In the genomic region with DNA sequence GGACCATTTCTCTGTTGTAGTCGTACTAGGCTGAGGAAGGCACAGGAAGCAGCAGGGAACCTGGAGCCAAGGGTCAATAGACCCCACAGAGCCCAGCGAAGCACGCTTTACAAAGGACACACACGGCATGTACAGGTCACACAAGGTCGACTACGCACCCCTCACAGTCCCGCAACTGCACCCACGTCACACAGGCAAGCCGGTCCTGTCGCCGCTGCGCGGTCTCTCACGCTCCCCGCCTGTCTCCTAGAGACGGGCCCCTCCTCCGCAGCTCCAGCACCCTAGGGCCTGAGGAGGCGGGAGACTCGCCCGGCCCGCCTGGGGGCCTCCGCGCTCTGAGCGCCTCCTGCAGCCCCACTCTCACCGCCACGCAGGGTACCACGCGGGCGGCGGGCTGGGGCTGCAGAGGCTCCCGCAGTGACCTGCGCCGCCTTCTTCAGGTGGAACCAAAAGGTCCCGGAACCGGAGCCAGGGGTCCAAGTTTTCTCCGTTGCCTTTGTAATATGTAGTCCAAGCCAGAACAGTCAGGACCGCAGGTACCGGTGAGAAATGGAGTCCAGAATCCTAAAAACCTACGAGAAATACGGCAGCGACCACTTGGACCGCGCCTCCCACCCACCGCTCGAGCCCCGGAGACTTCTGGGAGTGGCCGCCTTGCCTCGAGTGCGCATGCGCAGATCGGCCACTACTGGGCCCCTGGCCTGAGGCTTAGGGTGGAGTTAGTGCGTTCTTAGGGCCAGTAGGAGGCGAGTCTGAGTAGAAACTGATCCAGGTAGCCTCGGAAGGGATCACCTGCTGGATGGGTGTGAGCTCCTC, we compare ENCODE assay signal across 8 cellular contexts.
A peak's percentile ranks its signal among the peaks of the same experiment; 100 is the strongest.
DNase-seq lines count a peak whose midpoint lies in the region; ATAC-seq and TF ChIP-seq lines count a peak whose summit lies in the region.

TSS of gene ZNF607 (minus strand) at position 651 of the 816 bp plus-strand sequence. CDS start 8,143 bp downstream, outside the sequence.

- TF ChIP-seq CTCF in GM10248 (IDR thresholded peaks at IDR 0.05; ENCODE audit: control extremely low read depth, extremely low read depth, low read depth, missing control alignments) (peak; percentile 64), astrocyte of the cerebellum (IDR thresholded peaks at IDR 0.05; ENCODE audit: low read depth, low read length, missing control alignments) (peak; percentile 70)

- peak; percentile 90 for ATAC-seq in HG02588 (IDR thresholded peaks at IDR 0.05; ENCODE audit: unreplicated experiment)

- peak within 1 kb of the TSS; percentile 83 for H3K4me3 ChIP-seq in astrocyte of the cerebellum (ENCODE audit: low read depth, low read length)

- POLR2A ChIA-PET in GM10248 (lab: Yijun Ruan, JAX), result no interaction called here

- CTCF ChIA-PET in GM10248 (lab: Yijun Ruan, JAX), result interaction anchor here (0.7 to 1.7 kb wide), 4 partner anchors 15 to 61 kb away, joined by 3 to 5 read pairs (median 4); no protein-coding TSS in a partner anchor

- DNase-seq in GM10248 (ENCODE audit: extremely low spot score), result peak; percentile 95
- peak; percentile 91 to 98 (median 96) for DNase-seq in NCI-H1417 (lab: John Stamatoyannopoulos, UW)
- peak; percentile 53 to 87 (median 72) for DNase-seq in T-helper 2 cell
- DNase-seq in astrocyte of the cerebellum (ENCODE audit: low read depth), result peak; percentile 70
- peak; percentile 85 to 87 for DNase-seq in hippocampal formation (lab: John Stamatoyannopoulos, UW)
- DNase-seq in retina, result peak; percentile 97
- no peak for DNase-seq in DMS153 treated with DMSO at 0.1 percent for 48 hours (lab: John Stamatoyannopoulos, UW; ENCODE audit: unreplicated experiment)

- in situ Hi-C loops in astrocyte of the cerebellum (cut with HindIII; ENCODE audit: low sequenced_read_pairs), result no loop called here
